17 cellular contexts compared by ENCODE assay signal in the genomic region with DNA sequence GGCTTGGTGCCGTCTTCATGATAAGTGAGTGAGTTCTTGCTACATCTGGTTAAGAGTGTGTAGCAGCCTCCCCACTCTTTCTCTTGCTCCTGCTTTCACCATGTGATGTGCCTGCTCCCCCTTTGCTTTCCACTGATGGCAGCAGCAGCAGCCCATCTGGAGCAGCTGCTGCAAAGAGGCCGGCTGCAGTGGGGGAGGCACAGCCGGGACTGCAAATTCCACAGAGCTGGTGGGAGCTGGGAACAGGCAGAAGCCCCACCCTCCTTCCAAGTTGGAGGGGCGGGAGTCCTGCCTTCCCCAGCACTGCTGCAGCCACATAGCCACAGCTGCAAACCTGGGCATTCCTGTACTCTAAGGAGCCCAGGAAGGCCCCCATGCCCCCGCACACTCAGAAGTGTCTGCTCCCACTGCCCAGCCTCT.
DNase-seq lines count a peak whose midpoint lies in the region; ATAC-seq, FAIRE-seq and TF ChIP-seq lines count a peak whose summit lies in the region.
"Had no signal": no experiment of that assay in that cellular context is flagged by ENCODE, and none has a peak within 500 bp of the region (broad histone marks: within the 10 kb centered on the region; RNA-seq: fewer than 3 reads in every experiment).

No MANE protein-coding gene starts in this region.

- peaks cover 3% of the 10 kb centered on the region; the same call in 1 of the 2 replicates for H3K79me1 ChIP-seq in H1 (ENCODE audit: low read depth, low read length)

- H3K4me1 Mint-ChIP-seq in CD4-positive, alpha-beta memory T cell: peaks cover 43 to 61% (median 52%) of the 10 kb centered on the region in 4 donors

- no peak overlapping the region for H3K14ac ChIP-seq in H1 (ENCODE audit: insufficient read length)

- H3K23ac ChIP-seq in H1 (ENCODE audit: insufficient read length): no peak overlapping the region

- no peak overlapping the region for H2AK5ac ChIP-seq in H1 (ENCODE audit: low read depth, low read length)

- H3K9me3 ChIP-seq in H1 (ENCODE audit: insufficient read depth in 2 of 2, low read depth in 1 of 2, low read length in 1 of 2) (no peaks in the 10 kb centered on the region), PC-3 (ENCODE audit: low read length) (no peaks in the 10 kb centered on the region)
- H3K9me3 ChIP-seq in CD4-positive, alpha-beta memory T cell (ENCODE audit: control insufficient read depth in 1 of 2, low read length in 2 of 2): no peaks in the 10 kb centered on the region

- intact Hi-C loops in Right ventricle myocardium superior (cut with DNase I): loop anchor here (10.0 kb wide), 1 partner anchor 148 kb away; no protein-coding TSS in a partner anchor
- intact Hi-C loops in cardiac septum (cut with DNase I): loop anchor here (5.0 to 10.0 kb wide), 2 partner anchors 151 to 318 kb away; no protein-coding TSS in a partner anchor
- intact Hi-C loops in CD4-positive, alpha-beta memory T cell (cut with micrococcal nuclease): loop anchor here (5.0 kb wide), 2 partner anchors 159 to 189 kb away; partner anchors contain the start of gene PCNP
- intact Hi-C loops in PC-3 (cut with micrococcal nuclease): loop anchor here (5.0 to 10.0 kb wide), 6 partner anchors 71 to 1548 kb away; no protein-coding TSS in a partner anchor

- WGBS in H1 (ENCODE audit: extremely low coverage in 1 of 2, insufficient coverage in 1 of 2, insufficient read length in 1 of 2, insufficient replicate concordance in 2 of 2, low coverage in 1 of 2, low lambda C conversion rate in 2 of 2, missing lambda C conversion rate in 1 of 2), 2 experiments: 76% methylated on average over 5 of the region's 5 CpGs; no CpG with 5 or more reads in 1 of the 2 experiments

- CTCF ChIA-PET in H1 (lab: Charles Lee; ENCODE audit: partially characterized antibody): interaction anchor here (0.6 to 1.8 kb wide), 11 partner anchors 12 to 582 kb away, joined by 3 to 14 read pairs (median 3); no protein-coding TSS in a partner anchor
- CTCF ChIA-PET in CD4-positive, alpha-beta memory T cell (lab: Charles Lee; ENCODE audit: partially characterized antibody): no interaction called here
- CTCF ChIA-PET in PC-3 (lab: Charles Lee): interaction anchor here (0.6 kb wide), 1 partner anchor 41 kb away, joined by 3 read pairs; no protein-coding TSS in a partner anchor

- BruUV-seq in PC-3 (replicated peaks; lab: Mats Ljungman, UMichigan): no TSS peak

- H4K5ac ChIP-seq in H1 (ENCODE audit: insufficient read length, low read depth, low read length): no peak overlapping the region

- no peaks in the 10 kb centered on the region for H3K9me2 ChIP-seq in PC-3 (replicated peaks; ENCODE audit: low read length)

- no peak overlapping the region for H2BK120ac ChIP-seq in H1 (replicated peaks; ENCODE audit: low read depth, low read length)

- 0 out of 4 replicates have a peak, but pooled peaks of 1 of the 2 experiments have one; percentile 3 for TF ChIP-seq RAD21 in H1 (IDR thresholded peaks at IDR 0.05 in 1 of 2, conservative IDR thresholded peaks at IDR 0.05 in 1 of 2; ENCODE audit: low read depth in 2 of 2, low read length in 2 of 2)

- H4K8ac ChIP-seq in H1 (ENCODE audit: extremely low read depth, insufficient read depth, low read length): peak overlapping the region; percentile 86

- ATAC-seq in Right ventricle myocardium superior (ENCODE audit: poor library complexity) (peak; percentile 10), PC-3 (no peak), GM21526 (IDR thresholded peaks at IDR 0.05; ENCODE audit: low FRiP score, unreplicated experiment) (no peak)
- ATAC-seq: activated CD4-positive, alpha-beta T cell treated with anti-CD3 and anti-CD28 coated beads for 36 hours; GM12878; HCT116; left lung had no signal

- no peak overlapping the region for H2AFZ ChIP-seq in H1 (ENCODE audit: low read length)
- no peak overlapping the region for H2AFZ ChIP-seq in PC-3 (ENCODE audit: low read length)

- H3K4me2 ChIP-seq in H1 (ENCODE audit: insufficient read depth in 1 of 2, low read depth in 2 of 2, low read length in 2 of 2) (no peak overlapping the region), PC-3 (ENCODE audit: low read length) (no peak overlapping the region)

- no peak for DNase-seq in Right ventricle myocardium superior
- no peak for DNase-seq in cardiac septum (ENCODE audit: low spot score)
- peak in 1 of 2 experiments; percentile 47 for DNase-seq in H1 (ENCODE audit: low read depth in 1 of 2, low spot score in 2 of 2)
- peak; percentile 82 for DNase-seq in islet precursor cell
- DNase-seq in CD4-positive, alpha-beta memory T cell: no peak
- DNase-seq in PC-3: no peak
- no peak for DNase-seq in 8988T
- DNase-seq: activated CD4-positive, alpha-beta T cell treated with anti-CD3 and anti-CD28 coated beads for 36 hours; dermis blood vessel endothelial cell; left lung; naive B cell; NCI-H146; NCI-H510A had no signal

- no peak overlapping the region; the same call in 1 of the 2 replicates for H2BK5ac ChIP-seq in H1 (ENCODE audit: low read depth, low read length)

- H3K27me3 ChIP-seq in H1 (replicated peaks in 1 of 4; ENCODE audit: control insufficient read depth in 3 of 4, extremely low read depth in 1 of 4, insufficient read depth in 3 of 4, low read length in 3 of 4) (no peaks in the 10 kb centered on the region), PC-3 (ENCODE audit: low read length) (no peaks in the 10 kb centered on the region)
- no peaks in the 10 kb centered on the region for H3K27me3 ChIP-seq in CD4-positive, alpha-beta memory T cell (ENCODE audit: insufficient read depth, low read length)
- H3K27me3 ChIP-seq: left lung had no signal

- H3K4me3 ChIP-seq in H1 (ENCODE audit: extremely low read depth in 1 of 4, insufficient read depth in 2 of 4, low read depth in 3 of 4, low read length in 4 of 4) (no peak overlapping the region; a peak in 1 of 8 replicates), PC-3 (ENCODE audit: low read length) (no peak overlapping the region)
- H3K4me3 ChIP-seq in CD4-positive, alpha-beta memory T cell (ENCODE audit: low read length in 2 of 2): no peak overlapping the region
- H3K4me3 ChIP-seq: GM12878, left lung, SK-N-MC had no signal

- H3K27ac ChIP-seq in H1 (ENCODE audit: low read depth, low read length) (no peak overlapping the region), PC-3 (ENCODE audit: low read length) (no peak overlapping the region)
- no peak overlapping the region for H3K27ac ChIP-seq in CD4-positive, alpha-beta memory T cell (ENCODE audit: low read depth, low read length)
- H3K27ac ChIP-seq: left lung, SK-N-MC had no signal

- no peak overlapping the region for H3K4me3 Mint-ChIP-seq in CD4-positive, alpha-beta memory T cell
- H3K4me3 Mint-ChIP-seq: activated CD4-positive, alpha-beta T cell treated with anti-CD3 and anti-CD28 coated beads for 36 hours; naive B cell had no signal

- POLR2A ChIA-PET in H1 (lab: Charles Lee; ENCODE audit: partially characterized antibody): no interaction called here
- POLR2A ChIA-PET in CD4-positive, alpha-beta memory T cell (lab: Charles Lee; ENCODE audit: partially characterized antibody): interaction anchor here (1.9 kb wide), 1 partner anchor 130 kb away, joined by 5 read pairs; the partner anchor contains the start of gene SENP7
- POLR2A ChIA-PET in PC-3 (lab: Charles Lee; ENCODE audit: unreplicated experiment): no interaction called here

- no peak overlapping the region for H3K56ac ChIP-seq in H1 (replicated peaks; ENCODE audit: insufficient read length, low read depth, low read length)

- peaks cover 0 to 1% of the 10 kb centered on the region in 2 experiments for H4K20me1 ChIP-seq in H1 (replicated peaks in 1 of 2; ENCODE audit: control insufficient read depth in 1 of 2, insufficient read depth in 2 of 2, low read length in 2 of 2)
- H4K20me1 ChIP-seq in PC-3 (ENCODE audit: low read length): no peaks in the 10 kb centered on the region

- no peak overlapping the region for H2BK20ac ChIP-seq in H1 (ENCODE audit: low read length)

- no peak for TF ChIP-seq POLR2A in H1 (IDR thresholded peaks at IDR 0.05; ENCODE audit: control extremely low read depth in 1 of 2, low read depth in 2 of 2, low read length in 2 of 2)

- peaks cover 1 to 20% of the 10 kb centered on the region in 2 donors for H3K36me3 Mint-ChIP-seq in CD4-positive, alpha-beta memory T cell

- H4K91ac ChIP-seq in H1 (replicated peaks; ENCODE audit: insufficient read length, low read length): peak overlapping the region; percentile 27

- peak overlapping the region in 2 of 7 donors; percentile 30 to 53 for H3K27ac Mint-ChIP-seq in CD4-positive, alpha-beta memory T cell
- H3K27ac Mint-ChIP-seq: activated CD4-positive, alpha-beta T cell treated with anti-CD3 and anti-CD28 coated beads for 36 hours had no signal

- H3K4me1 ChIP-seq in H1 (replicated peaks in 1 of 4; ENCODE audit: control insufficient read depth in 3 of 4, insufficient read depth in 4 of 4, low read length in 3 of 4) (peaks cover 0 to 6% (median 4%) of the 10 kb centered on the region in 4 experiments; a peak in 2 of 7 replicates), PC-3 (ENCODE audit: insufficient read depth, low read length) (no peaks in the 10 kb centered on the region)
- H3K4me1 ChIP-seq in CD4-positive, alpha-beta memory T cell (ENCODE audit: insufficient read depth, low read length): peaks cover 35% of the 10 kb centered on the region

- H3K23me2 ChIP-seq in H1 (ENCODE audit: low read depth, low read length): no peaks in the 10 kb centered on the region

- H2BK15ac ChIP-seq in H1 (ENCODE audit: low read length): no peak overlapping the region

- no peak for TF ChIP-seq CTCF in H1 (IDR thresholded peaks at IDR 0.05; ENCODE audit: control extremely low read depth in 1 of 3, insufficient read depth in 1 of 3, low read depth in 1 of 3, low read length in 3 of 3)
- no peak for TF ChIP-seq CTCF in PC-3 (conservative IDR thresholded peaks at IDR 0.05; ENCODE audit: low read depth, low read length)

- no peak overlapping the region for H3K4ac ChIP-seq in H1 (replicated peaks; ENCODE audit: insufficient read length, low read depth, low read length)

- H2BK12ac ChIP-seq in H1 (ENCODE audit: low read depth, low read length): no peak overlapping the region

- H3K9ac ChIP-seq in H1 (replicated peaks in 1 of 4; ENCODE audit: extremely low read depth in 1 of 4, low read depth in 3 of 4, low read length in 3 of 4): no peak overlapping the region
- H3K9ac ChIP-seq in PC-3 (ENCODE audit: low read length): no peak overlapping the region

- H3K79me2 ChIP-seq in H1 (ENCODE audit: control insufficient read depth in 1 of 2, insufficient read depth in 2 of 2, low read length in 2 of 2) (no peaks in the 10 kb centered on the region; a peak in 1 of 4 replicates), PC-3 (ENCODE audit: low read length) (no peaks in the 10 kb centered on the region)

- no peak overlapping the region for H3K18ac ChIP-seq in H1 (ENCODE audit: extremely low read depth, low read length)

- H3K27me3 Mint-ChIP-seq in CD4-positive, alpha-beta memory T cell: no peaks in the 10 kb centered on the region
- H3K27me3 Mint-ChIP-seq: activated CD4-positive, alpha-beta T cell treated with anti-CD3 and anti-CD28 coated beads for 36 hours; naive B cell had no signal

- no peak for TF ChIP-seq EP300 in H1 (IDR thresholded peaks at IDR 0.05; ENCODE audit: borderline replicate concordance in 1 of 2, low read depth in 2 of 2, low read length in 2 of 2)

- H3F3A ChIP-seq in PC-3 (ENCODE audit: low read length, unreplicated experiment): no peaks in the 10 kb centered on the region

- no peak for FAIRE-seq in H1 (lab: Jason Lieb, UNC)

- H3K36me3 ChIP-seq in H1 (ENCODE audit: control insufficient read depth in 2 of 4, insufficient read depth in 4 of 4, low read length in 3 of 4): no peaks in the 10 kb centered on the region
- H3K36me3 ChIP-seq in CD4-positive, alpha-beta memory T cell (ENCODE audit: insufficient read depth, low read length): no peaks in the 10 kb centered on the region
- 0 out of 2 replicates have a peak, but pooled peaks cover 6% of the 10 kb centered on the region for H3K36me3 ChIP-seq in PC-3 (ENCODE audit: low read depth, low read length)

- peaks cover 0 to 2% (median 0%) of the 10 kb centered on the region in 8 donors for H3K9me3 Mint-ChIP-seq in CD4-positive, alpha-beta memory T cell
